In the genomic region with DNA sequence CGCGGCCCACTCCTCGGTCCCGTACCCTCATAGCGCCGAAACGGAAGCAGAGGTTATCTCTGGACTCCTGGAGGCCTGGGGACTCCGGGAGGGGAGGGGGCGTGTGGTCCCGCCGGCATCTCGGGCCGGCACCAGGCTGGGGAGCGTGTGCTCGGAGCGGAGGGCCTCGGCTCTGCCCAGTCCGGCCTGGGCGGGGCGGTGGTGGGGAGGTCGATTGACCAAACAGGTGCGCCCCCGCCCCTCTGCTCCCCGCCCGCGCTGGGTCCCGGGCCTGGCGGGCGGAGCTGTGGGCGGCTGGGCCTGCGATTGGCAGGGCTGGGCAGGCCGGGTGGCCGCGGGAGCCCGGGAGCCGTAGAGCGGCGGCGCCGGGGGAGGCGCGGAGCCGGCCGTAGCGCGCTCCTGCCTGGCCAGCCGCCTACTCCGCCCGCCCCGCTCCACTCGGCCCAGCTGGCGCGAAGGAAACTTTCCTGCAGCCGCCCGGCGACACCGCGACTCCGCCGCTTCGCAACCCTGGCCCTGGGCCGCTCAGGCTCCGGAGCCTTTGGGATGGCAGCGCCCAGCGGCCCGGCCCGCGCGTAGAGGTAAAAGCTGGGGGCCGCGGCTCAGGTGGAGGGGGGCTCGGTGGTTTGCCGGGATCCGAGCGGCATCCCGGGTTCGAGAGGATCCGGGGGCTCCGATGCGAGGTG, we compare ENCODE assay signal across 8 cellular contexts. TPM values are rescaled to one million over a fixed set of nuclear protein-coding genes. Genes with fewer than 3 reads are reported as not detected.
DNase-seq lines count a peak whose midpoint lies in the region; ATAC-seq and TF ChIP-seq lines count a peak whose summit lies in the region.

No MANE protein-coding gene starts in this region.

- TF ChIP-seq CTCF in cardiac fibroblast (IDR thresholded peaks at IDR 0.05; ENCODE audit: low read depth, low read length) (no peak), testis (IDR thresholded peaks at IDR 0.05) (no peak)

- intact Hi-C loops in testis (cut with DNase I; ENCODE audit: low total_unique reads) = no loop called here

- peaks cover 16% of the 10 kb centered on the region for H3K4me1 ChIP-seq in testis

- no peak for TF ChIP-seq POLR2A in testis (IDR thresholded peaks at IDR 0.05)

- peak overlapping the region; percentile 12 to 84 for H3K27ac ChIP-seq in testis

- ATAC-seq in GM21423 (IDR thresholded peaks at IDR 0.05; ENCODE audit: unreplicated experiment) (no peak), GM18519 (IDR thresholded peaks at IDR 0.05; ENCODE audit: low FRiP score, unreplicated experiment) (no peak)

- peak overlapping the region; percentile 28 for H3K4me3 ChIP-seq in cardiac fibroblast (replicated peaks in 1 of 2; ENCODE audit: low read depth in 2 of 2, low read length in 2 of 2)
- H3K4me3 ChIP-seq in testis = peak overlapping the region; percentile 55 to 64

- H3K36me3 ChIP-seq in testis (ENCODE audit: low read depth, missing control alignments) = no peaks in the 10 kb centered on the region

- WGBS in testis, 2 donors = 2% methylated on average over 41 to 69 of the region's 80 CpGs

- H3K27me3 ChIP-seq in testis = no peaks in the 10 kb centered on the region

- DNase-seq in NCI-H524 (lab: John Stamatoyannopoulos, UW) (peak; percentile 25 to 57), NCI-H524 treated with DMSO at 0.1 percent for 48 hours (lab: John Stamatoyannopoulos, UW) (no peak), cardiac fibroblast (ENCODE audit: low read depth in 2 of 2) (peak in 1 of 2 donors; percentile 21), kidney tubule cell (ENCODE audit: low spot score) (peak; percentile 89), testis (peak; percentile 27)
- no peak for DNase-seq in activated CD4-positive, alpha-beta T cell treated with anti-CD3 and anti-CD28 coated beads for 48 hours

- H3K9me3 ChIP-seq in testis = no peaks in the 10 kb centered on the region

RNA-seq across cellular contexts. Expression of a gene that starts 52.1 kb away (rescaled TPM):
- total RNA-seq in testis = 100 to 1,000 TPM; 102 to 136 TPM
- polyA plus RNA-seq in testis (ENCODE audit: insufficient read depth, low read depth, low replicate concordance) = 57.7 TPM

Comparison
In these comparisons a context has a peak if more than half of its experiments do, and no peak if none do; other contexts are left out.
1. DNase-seq: peak in NCI-H524 (2 of 2), kidney tubule cell (single experiment) and testis (single experiment); none in NCI-H524 treated with DMSO at 0.1 percent for 48 hours (single experiment) and activated CD4-positive, alpha-beta T cell treated with anti-CD3 and anti-CD28 coated beads for 48 hours (single experiment).